18 cellular contexts compared by ENCODE assay signal in the genomic region with DNA sequence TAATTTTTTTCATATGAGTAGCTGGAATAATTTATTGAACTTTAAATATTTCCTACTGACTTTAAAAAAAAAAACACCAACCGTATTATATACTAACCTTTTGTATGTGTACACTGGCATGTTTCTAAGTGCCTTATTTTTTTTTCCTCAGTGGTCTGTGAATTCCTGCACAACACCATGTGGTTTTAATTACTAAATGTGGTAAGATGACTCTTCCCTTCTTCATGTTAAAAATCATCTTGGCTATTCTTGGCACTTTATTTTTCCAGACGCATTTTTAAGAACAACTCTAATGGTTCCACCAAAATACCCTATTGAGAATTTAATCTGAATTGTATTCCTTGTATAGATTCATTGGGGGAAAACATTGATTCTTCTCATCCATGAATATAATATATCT.
A peak's percentile ranks its signal among the peaks of the same experiment; 100 is the strongest.
DNase-seq lines count a peak whose midpoint lies in the region; ATAC-seq and FAIRE-seq lines count a peak whose summit lies in the region.
"Had no signal": no experiment of that assay in that cellular context is flagged by ENCODE, and none has a peak within 500 bp of the region (broad histone marks: within the 10 kb centered on the region; RNA-seq: fewer than 3 reads in every experiment).

No MANE protein-coding gene starts in this region.

- no peak overlapping the region for H3K9ac ChIP-seq in subcutaneous abdominal adipose tissue (ENCODE audit: low read length in 5 of 5)

- FAIRE-seq in TTC549 (lab: Jason Lieb, UNC), result peak; percentile 52
- FAIRE-seq: keratinocyte, small intestine had no signal

- no peak overlapping the region for H3K4me3 ChIP-seq in subcutaneous abdominal adipose tissue (ENCODE audit: low read depth in 1 of 5, low read length in 5 of 5)
- H3K4me3 ChIP-seq: GM23338, lung, testis had no signal

- no peaks in the 10 kb centered on the region for H3K9me3 ChIP-seq in subcutaneous abdominal adipose tissue (ENCODE audit: control insufficient read depth in 5 of 5, low read length in 5 of 5)
- H3K9me3 ChIP-seq: testis had no signal

- no peak for ATAC-seq in HG02642 (IDR thresholded peaks at IDR 0.05; ENCODE audit: poor library complexity, unreplicated experiment)
- ATAC-seq: GM23338 had no signal

- H3K36me3 ChIP-seq in subcutaneous abdominal adipose tissue (ENCODE audit: control insufficient read depth in 5 of 5, insufficient read depth in 5 of 5, low read length in 5 of 5), result no peaks in the 10 kb centered on the region

- H3K4me1 ChIP-seq in subcutaneous abdominal adipose tissue (ENCODE audit: control insufficient read depth in 5 of 5, insufficient read depth in 5 of 5, low read length in 5 of 5), result peaks cover 0 to 34% (median 20%) of the 10 kb centered on the region in 5 donors
- H3K4me1 ChIP-seq: testis had no signal

- H3K27ac ChIP-seq in subcutaneous abdominal adipose tissue (ENCODE audit: low read depth, low read length), result peak overlapping the region; percentile 55
- H3K27ac ChIP-seq: testis had no signal

- no peaks in the 10 kb centered on the region for H3K27me3 ChIP-seq in subcutaneous abdominal adipose tissue (ENCODE audit: control insufficient read depth in 5 of 5, insufficient read depth in 4 of 5, low read length in 5 of 5)
- H3K27me3 ChIP-seq: testis had no signal

- DNase-seq in GM03348 (ENCODE audit: low spot score) (peak; percentile 74), fibroblast of peridontal ligament (ENCODE audit: extremely low read depth) (peak; percentile 94), HPDE6-E6E7 (ENCODE audit: extremely low spot score) (no peak), NCI-H2171 (lab: John Stamatoyannopoulos, UW) (no peak), DMS53 (lab: John Stamatoyannopoulos, UW) (no peak)
- DNase-seq: activated naive CD4-positive, alpha-beta T cell treated with Interleukin-2 at 50 U/mL for 16 hours; DMS 273 treated with DMSO at 0.1 percent for 48 hours; naive B cell; NCI-H2029; small intestine; stimulated activated CD8-positive, alpha-beta memory T cell treated with anti-CD3 and anti-CD28 coated beads, Interleukin-4, amount 100 ng/mL, for 48 hours; testis had no signal

Comparison
In these comparisons a context has a peak if more than half of its experiments do, and no peak if none do; other contexts are left out.
1. DNase-seq: peak in GM03348 (single experiment) and fibroblast of peridontal ligament (single experiment); none in HPDE6-E6E7 (single experiment), NCI-H2171 (single experiment) and DMS53 (single experiment).